ENCODE assay signal across 17 cellular contexts in the genomic region with DNA sequence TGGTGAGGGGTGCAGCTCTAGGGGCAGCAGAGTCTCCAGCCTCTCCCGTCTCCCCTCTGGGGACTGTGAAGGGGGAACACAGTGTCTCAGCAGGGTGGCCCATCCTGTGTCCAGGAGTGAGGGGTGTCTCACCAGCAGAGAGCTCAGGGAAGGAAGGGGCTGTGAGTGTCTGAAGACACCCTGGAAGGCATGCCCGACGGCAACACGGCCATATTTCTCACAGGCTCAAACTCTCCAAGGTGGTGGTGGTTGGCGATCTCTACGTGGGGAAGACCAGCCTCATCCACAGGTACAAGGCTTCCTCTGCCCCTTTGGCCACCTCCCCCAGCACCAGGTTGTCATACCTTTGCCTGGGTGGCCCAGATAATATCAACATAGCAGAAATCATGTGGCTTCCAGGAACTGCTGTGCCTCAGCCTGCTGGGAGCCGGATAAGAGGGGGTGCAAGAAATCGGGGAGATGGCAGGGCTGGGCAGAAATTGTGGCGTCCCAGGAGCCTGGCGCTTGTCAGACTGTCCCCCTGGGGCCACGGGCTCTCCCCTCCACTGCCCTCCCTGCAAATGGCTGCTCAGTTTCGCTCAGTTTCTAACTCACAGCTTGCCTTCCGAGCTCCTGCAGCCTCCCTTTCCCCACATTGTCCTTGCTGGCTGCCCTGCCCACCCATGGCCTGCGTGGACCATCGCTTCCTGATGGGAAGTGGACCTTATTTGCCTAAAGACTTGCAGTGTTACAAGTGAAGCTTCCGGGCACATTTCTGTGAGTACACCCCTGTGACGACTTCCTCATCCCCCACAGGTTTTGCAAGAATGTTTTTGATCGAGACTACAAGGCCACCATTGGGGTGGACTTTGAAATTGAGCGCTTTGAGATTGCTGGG. TPM values are rescaled to one million over a fixed set of nuclear protein-coding genes. Genes with fewer than 3 reads are reported as not detected.
A peak's percentile ranks its signal among the peaks of the same experiment; 100 is the strongest.
DNase-seq lines count a peak whose midpoint lies in the region; ATAC-seq and TF ChIP-seq lines count a peak whose summit lies in the region.
"Had no signal": no experiment of that assay in that cellular context is flagged by ENCODE, and none has a peak within 500 bp of the region (broad histone marks: within the 10 kb centered on the region; RNA-seq: fewer than 3 reads in every experiment).

No MANE protein-coding gene starts in this region.

- H3K9me3 Mint-ChIP-seq in naive thymus-derived CD8-positive, alpha-beta T cell: no peaks in the 10 kb centered on the region
- no peaks in the 10 kb centered on the region for H3K9me3 Mint-ChIP-seq in activated CD4-positive, alpha-beta T cell treated with anti-CD3 and anti-CD28 coated beads, Interleukin-2, amount 10 ng/mL, durations not matched to agents 24 days and 14 days
- no peaks in the 10 kb centered on the region for H3K9me3 Mint-ChIP-seq in WTC11
- H3K9me3 Mint-ChIP-seq in nephron progenitor cell: no peaks in the 10 kb centered on the region
- H3K9me3 Mint-ChIP-seq: activated naive CD4-positive, alpha-beta T cell treated with anti-CD3 and anti-CD28 coated beads, Interleukin-2, amount 50 U/mL, for 24 hours; central memory CD8-positive, alpha-beta T cell; neural crest cell had no signal

- H3K4me2 ChIP-seq in DOHH2 (ENCODE audit: low read length): peak overlapping the region; percentile 76

- no peaks in the 10 kb centered on the region for H3K9me2 ChIP-seq in DOHH2 (replicated peaks; ENCODE audit: control insufficient read depth, low read length)

- peaks cover 12 to 32% (median 21%) of the 10 kb centered on the region in 4 donors for H3K4me1 Mint-ChIP-seq in naive thymus-derived CD8-positive, alpha-beta T cell
- H3K4me1 Mint-ChIP-seq in activated CD4-positive, alpha-beta T cell treated with anti-CD3 and anti-CD28 coated beads, Interleukin-2, amount 10 ng/mL, durations not matched to agents 24 days and 14 days: peaks cover 2% of the 10 kb centered on the region
- H3K4me1 Mint-ChIP-seq in WTC11 (peaks cover 47% of the 10 kb centered on the region), nephron progenitor cell (peaks cover 48% of the 10 kb centered on the region)

- ATAC-seq in naive thymus-derived CD8-positive, alpha-beta T cell: peak; percentile 38 to 65
- no peak for ATAC-seq in GM21360 (IDR thresholded peaks at IDR 0.05; ENCODE audit: unreplicated experiment)
- no peak for ATAC-seq in WTC11

- no peaks in the 10 kb centered on the region for H3F3A ChIP-seq in DOHH2 (ENCODE audit: control insufficient read depth, insufficient read depth)

- no peaks in the 10 kb centered on the region for H4K20me1 ChIP-seq in DOHH2 (ENCODE audit: control insufficient read depth, insufficient read depth, low read depth, low read length)

- POLR2A ChIA-PET in naive thymus-derived CD8-positive, alpha-beta T cell (lab: Charles Lee): interaction anchor here (1.2 to 2.4 kb wide), 3 partner anchors 8 to 15 kb away, joined by 3 to 17 read pairs (median 6); a partner anchor contains a TSS
- POLR2A ChIA-PET in WTC11 (lab: Charles Lee): no interaction called here

- TF ChIP-seq CTCF in DOHH2 (IDR thresholded peaks at IDR 0.05; ENCODE audit: low read depth, low read length, poor library complexity, severe bottlenecking) (no peak), HL-60 (IDR thresholded peaks at IDR 0.05; ENCODE audit: insufficient read depth, low read length) (no peak), WTC11 (IDR thresholded peaks at IDR 0.05) (no peak), nephron progenitor cell (IDR thresholded peaks at IDR 0.05) (no peak)

- no peaks in the 10 kb centered on the region for H3K9me3 ChIP-seq in DOHH2 (ENCODE audit: control insufficient read depth, insufficient read depth, low read length)
- H3K9me3 ChIP-seq: sigmoid colon had no signal

- H3K27me3 ChIP-seq in DOHH2 (ENCODE audit: control insufficient read depth, low read length) (no peaks in the 10 kb centered on the region), HL-60 (ENCODE audit: insufficient read depth, poor library complexity, severe bottlenecking) (no peaks in the 10 kb centered on the region)
- H3K27me3 ChIP-seq: sigmoid colon had no signal

- peaks cover 0 to 4% (median 0%) of the 10 kb centered on the region in 3 donors for H3K36me3 Mint-ChIP-seq in naive thymus-derived CD8-positive, alpha-beta T cell
- no peaks in the 10 kb centered on the region for H3K36me3 Mint-ChIP-seq in activated CD4-positive, alpha-beta T cell treated with anti-CD3 and anti-CD28 coated beads, Interleukin-2, amount 10 ng/mL, durations not matched to agents 24 days and 14 days (ENCODE audit: low read depth)
- no peaks in the 10 kb centered on the region for H3K36me3 Mint-ChIP-seq in WTC11
- peaks cover 11% of the 10 kb centered on the region for H3K36me3 Mint-ChIP-seq in nephron progenitor cell (ENCODE audit: low read depth)
- H3K36me3 Mint-ChIP-seq: activated naive CD4-positive, alpha-beta T cell treated with anti-CD3 and anti-CD28 coated beads, Interleukin-2, amount 50 U/mL, for 24 hours had no signal

- H3K36me3 ChIP-seq in DOHH2 (ENCODE audit: control insufficient read depth, low read length): no peaks in the 10 kb centered on the region

- peak overlapping the region; percentile 75 to 96 (median 88) for H3K27ac Mint-ChIP-seq in naive thymus-derived CD8-positive, alpha-beta T cell
- H3K27ac Mint-ChIP-seq in activated CD4-positive, alpha-beta T cell treated with anti-CD3 and anti-CD28 coated beads, Interleukin-2, amount 10 ng/mL, durations not matched to agents 24 days and 14 days: no peak overlapping the region
- H3K27ac Mint-ChIP-seq in WTC11 (no peak overlapping the region), nephron progenitor cell (no peak overlapping the region)
- H3K27ac Mint-ChIP-seq: activated naive CD4-positive, alpha-beta T cell treated with anti-CD3 and anti-CD28 coated beads, Interleukin-2, amount 50 U/mL, for 24 hours had no signal

- peak overlapping the region; percentile 65 for H3K4me3 ChIP-seq in DOHH2 (ENCODE audit: low read length)
- H3K4me3 ChIP-seq in HL-60 (replicated peaks; ENCODE audit: insufficient read depth, low read length): no peak overlapping the region
- H3K4me3 ChIP-seq: sigmoid colon had no signal

- peak overlapping the region in 9 of 10 donors; percentile 15 to 73 (median 64) for H3K4me3 Mint-ChIP-seq in naive thymus-derived CD8-positive, alpha-beta T cell
- H3K4me3 Mint-ChIP-seq in activated CD4-positive, alpha-beta T cell treated with anti-CD3 and anti-CD28 coated beads, Interleukin-2, amount 10 ng/mL, durations not matched to agents 24 days and 14 days: no peak overlapping the region
- H3K4me3 Mint-ChIP-seq in WTC11 (no peak overlapping the region), nephron progenitor cell (no peak overlapping the region)
- H3K4me3 Mint-ChIP-seq: activated naive CD4-positive, alpha-beta T cell treated with anti-CD3 and anti-CD28 coated beads, Interleukin-2, amount 50 U/mL, for 24 hours; neural crest cell had no signal

- intact Hi-C loops in activated CD4-positive, alpha-beta T cell treated with anti-CD3 and anti-CD28 coated beads, Interleukin-2, amount 10 ng/mL, durations not matched to agents 24 days and 14 days (cut with micrococcal nuclease): no loop called here

- peak overlapping the region; percentile 52 for H3K27ac ChIP-seq in DOHH2 (ENCODE audit: low read depth, low read length)
- peak overlapping the region; percentile 76 for H3K27ac ChIP-seq in HL-60 (replicated peaks)
- H3K27ac ChIP-seq: sigmoid colon had no signal

- H3K79me2 ChIP-seq in DOHH2 (ENCODE audit: control insufficient read depth, low read length): no peaks in the 10 kb centered on the region

- CTCF ChIA-PET in WTC11 (lab: Charles Lee): interaction anchor here (0.7 to 5.7 kb wide), 3 partner anchors 24 to 193 kb away, joined by 3 to 72 read pairs (median 11); no protein-coding TSS in a partner anchor

- DNase-seq in HL-60 (ENCODE audit: low read depth in 1 of 2, low spot score in 1 of 2): peak; percentile 51 to 70
- peak; percentile 51 for DNase-seq in UCSD-AML1 (lab: John Stamatoyannopoulos, UW; ENCODE audit: unreplicated experiment)
- DNase-seq in naive thymus-derived CD8-positive, alpha-beta T cell: peak in 2 of 10 donors; percentile 25 to 30
- no peak for DNase-seq in activated CD4-positive, alpha-beta T cell treated with anti-CD3 and anti-CD28 coated beads, Interleukin-2, amount 10 ng/mL, durations not matched to agents 24 days and 14 days
- no peak for DNase-seq in WTC11 (ENCODE audit: low spot score)
- DNase-seq in nephron progenitor cell: no peak
- DNase-seq: head of caudate nucleus, NCI-H1694, NCI-H524, Right ventricle myocardium superior, sigmoid colon had no signal

- no peaks in the 10 kb centered on the region for H3K27me3 Mint-ChIP-seq in naive thymus-derived CD8-positive, alpha-beta T cell
- H3K27me3 Mint-ChIP-seq in activated CD4-positive, alpha-beta T cell treated with anti-CD3 and anti-CD28 coated beads, Interleukin-2, amount 10 ng/mL, durations not matched to agents 24 days and 14 days: peaks cover 2% of the 10 kb centered on the region
- H3K27me3 Mint-ChIP-seq in WTC11 (ENCODE audit: low read depth) (peaks cover 4% of the 10 kb centered on the region), nephron progenitor cell (ENCODE audit: low read depth, poor library complexity) (peaks cover 7% of the 10 kb centered on the region)
- H3K27me3 Mint-ChIP-seq: activated naive CD4-positive, alpha-beta T cell treated with anti-CD3 and anti-CD28 coated beads, Interleukin-2, amount 50 U/mL, for 24 hours; central memory CD8-positive, alpha-beta T cell had no signal

- peaks cover 17% of the 10 kb centered on the region for H3K4me1 ChIP-seq in DOHH2 (ENCODE audit: control insufficient read depth, low read length)

TF ChIP-seq in WTC11, 78 proteins besides CTCF, POLR2A, EP300 and RAD21 (continues in another document):
- no peak for TF ChIP-seq ZNF219 (CRISPR knock-in tag; IDR thresholded peaks at IDR 0.05; ENCODE audit: borderline replicate concordance)
- TF ChIP-seq TEAD1 (CRISPR knock-in tag; IDR thresholded peaks at IDR 0.05): no peak

RNA-seq across cellular contexts. Expression of a gene that starts 7.2 kb away (rescaled TPM):
- 1 to 10 TPM; 1.1 to 1.2 TPM for total RNA-seq in naive thymus-derived CD8-positive, alpha-beta T cell
- polyA plus RNA-seq in naive thymus-derived CD8-positive, alpha-beta T cell: 1 to 10 TPM in 1 of 3 donors, under 1 TPM in 2; 0.66 to 2.0 (median 0.97) TPM
- total RNA-seq in activated CD4-positive, alpha-beta T cell treated with anti-CD3 and anti-CD28 coated beads, Interleukin-2, amount 10 ng/mL, durations not matched to agents 24 days and 14 days: not detected in 2 replicates
- total RNA-seq in WTC11 (2021): 0.89 to 1.8 TPM (median 1.1 TPM) in 3 replicates

RNA-seq across cellular contexts. Expression of a gene that starts 10.7 kb away (rescaled TPM):
- under 1 TPM in 1 of 2 experiments, not detected in 1; 0.77 TPM for total RNA-seq in naive thymus-derived CD8-positive, alpha-beta T cell
- polyA plus RNA-seq in naive thymus-derived CD8-positive, alpha-beta T cell: under 1 TPM in 1 of 3 donors, not detected in 2; 0.26 TPM
- not detected in 2 replicates for total RNA-seq in activated CD4-positive, alpha-beta T cell treated with anti-CD3 and anti-CD28 coated beads, Interleukin-2, amount 10 ng/mL, durations not matched to agents 24 days and 14 days
- total RNA-seq in WTC11 (2021): 0.50 to 0.57 TPM in 2 of 3 replicates, not detected in the other
- total RNA-seq: activated CD8-positive, alpha-beta memory T cell treated with anti-CD3 and anti-CD28 coated beads for 36 hours; Right ventricle myocardium superior had no signal

RNA-seq across cellular contexts. Expression of a gene that starts 27.8 kb away (rescaled TPM):
- 10 to 100 TPM; 72.1 to 76.9 TPM for total RNA-seq in naive thymus-derived CD8-positive, alpha-beta T cell
- polyA plus RNA-seq in naive thymus-derived CD8-positive, alpha-beta T cell: 10 to 100 TPM in 1 of 3 donors, 1 to 10 TPM in 2; 3.8 to 18.3 (median 5.6) TPM
- 45.1 and 47.4 TPM in 2 replicates for total RNA-seq in activated CD4-positive, alpha-beta T cell treated with anti-CD3 and anti-CD28 coated beads, Interleukin-2, amount 10 ng/mL, durations not matched to agents 24 days and 14 days
- 96.5 to 129 TPM (median 105 TPM) in 3 replicates for total RNA-seq in WTC11 (2021)

Comparison
In these comparisons a context has a peak if more than half of its experiments do, and no peak if none do; other contexts are left out.
1. DNase-seq: peak in HL-60 (2 of 2) and UCSD-AML1 (single experiment); none in activated CD4-positive, alpha-beta T cell treated with anti-CD3 and anti-CD28 coated beads, Interleukin-2, amount 10 ng/mL, durations not matched to agents 24 days and 14 days (single experiment), WTC11 (single experiment) and nephron progenitor cell (single experiment).
2. ATAC-seq: peak in naive thymus-derived CD8-positive, alpha-beta T cell (2 of 2); none in GM21360 (single experiment) and WTC11 (single experiment).
3. H3K27ac Mint-ChIP-seq: peak in naive thymus-derived CD8-positive, alpha-beta T cell (10 of 10); none in activated CD4-positive, alpha-beta T cell treated with anti-CD3 and anti-CD28 coated beads, Interleukin-2, amount 10 ng/mL, durations not matched to agents 24 days and 14 days (single experiment), WTC11 (single experiment) and nephron progenitor cell (single experiment).
4. H3K4me3 Mint-ChIP-seq: peak in naive thymus-derived CD8-positive, alpha-beta T cell (9 of 10); none in activated CD4-positive, alpha-beta T cell treated with anti-CD3 and anti-CD28 coated beads, Interleukin-2, amount 10 ng/mL, durations not matched to agents 24 days and 14 days (single experiment), WTC11 (single experiment) and nephron progenitor cell (single experiment).